In the genomic region with DNA sequence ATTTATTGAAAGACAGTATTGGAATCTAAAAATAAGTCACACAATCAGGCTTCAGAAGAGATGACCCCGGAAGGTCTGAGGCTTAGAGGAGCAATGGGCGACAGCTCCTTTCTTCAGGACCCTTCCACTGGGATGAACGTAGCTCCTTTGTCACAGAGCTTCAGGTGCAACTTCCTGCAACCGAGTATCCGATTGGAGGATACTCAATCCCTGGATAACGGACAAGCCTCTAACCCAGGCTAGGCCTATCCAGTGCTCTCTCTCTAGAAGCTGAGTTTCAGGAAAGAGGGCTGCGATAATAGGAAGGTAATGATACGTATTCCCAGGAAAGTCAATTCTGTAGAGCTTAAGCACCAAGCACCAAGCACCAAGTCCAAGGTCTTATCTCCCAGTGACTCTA, we compare ENCODE assay signal across 23 cellular contexts.
DNase-seq lines count a peak whose midpoint lies in the region; ATAC-seq and TF ChIP-seq lines count a peak whose summit lies in the region.
"Had no signal": no experiment of that assay in that cellular context is flagged by ENCODE, and none has a peak within 500 bp of the region (broad histone marks: within the 10 kb centered on the region; RNA-seq: fewer than 3 reads in every experiment).

No MANE protein-coding gene starts in this region.

- ATAC-seq in GM23338 (no peak), WTC11 (0 out of 2 replicates have a peak, but pooled peaks have one; percentile 62), GM21786 (IDR thresholded peaks at IDR 0.05; ENCODE audit: unreplicated experiment) (no peak)
- ATAC-seq: A549, GM12878 had no signal

- TF ChIP-seq EP300 in esophagus muscularis mucosa (IDR thresholded peaks at IDR 0.05) (no peak), transverse colon (IDR thresholded peaks at IDR 0.05; ENCODE audit: low read depth) (no peak)

- H4K20me1 ChIP-seq in GM23338 (replicated peaks; ENCODE audit: insufficient read depth) = no peaks in the 10 kb centered on the region
- H4K20me1 ChIP-seq: BLaER1 treated with 17β-estradiol and CSF1 and Interleukin-3, amounts not matched to agents 10 nM and 100 nM had no signal

- WGBS in esophagus muscularis mucosa = 90% methylated on average over 8 of the region's 8 CpGs
- 92% methylated on average over 4 to 8 of the region's 8 CpGs for WGBS in transverse colon (ENCODE audit: low coverage in 1 of 2), 2 donors

- H3K27ac Mint-ChIP-seq in GM23338 (no peak overlapping the region), WTC11 (no peak overlapping the region)
- H3K27ac Mint-ChIP-seq: CD14-positive monocyte; CD4-positive, alpha-beta T cell; CD8-positive, alpha-beta memory T cell had no signal

- no peak for TF ChIP-seq CTCF in GM23338 (conservative IDR thresholded peaks at IDR 0.05; ENCODE audit: low read depth in 2 of 2)
- TF ChIP-seq CTCF in WTC11 (IDR thresholded peaks at IDR 0.05) = no peak
- no peak for TF ChIP-seq CTCF in esophagus muscularis mucosa (IDR thresholded peaks at IDR 0.05)
- TF ChIP-seq CTCF in transverse colon (IDR thresholded peaks at IDR 0.05) = no peak
- no peak for TF ChIP-seq CTCF in dorsolateral prefrontal cortex (IDR thresholded peaks at IDR 0.05 in 54 of 56, conservative IDR thresholded peaks at IDR 0.05 in 2 of 56; ENCODE audit: low read depth in 1 of 56, partially characterized antibody in 56 of 56)

- in situ Hi-C loops in transverse colon (cut with MboI; ENCODE audit: low pct_ligation_motif_present in 1 of 4, low pct_unique_long_range_greater_than_20kb in 1 of 4, low sequenced_read_pairs in 3 of 4) = no loop called here

- H2AFZ ChIP-seq in GM23338 = peak overlapping the region; percentile 56; the same call in 1 of the 2 replicates

- DNase-seq in GM23338 (ENCODE audit: low spot score) = no peak
- no peak for DNase-seq in WTC11 (ENCODE audit: low spot score)
- peak; percentile 60 for DNase-seq in esophagus muscularis mucosa (ENCODE audit: extremely low spot score)
- DNase-seq in transverse colon = no peak
- no peak for DNase-seq in medulla oblongata (ENCODE audit: extremely low spot score)
- DNase-seq in dorsolateral prefrontal cortex = no peak
- DNase-seq: 8988T; ACHN; AML-193; BE2C; CD4-positive, alpha-beta T cell; CD8-positive, alpha-beta memory T cell; DMS 273 treated with DMSO at 0.1 percent for 48 hours; DMS79; EL; GDM1; H7; HCEC 1CT had no signal

- H3K36me3 Mint-ChIP-seq in GM23338 (ENCODE audit: low read depth) (peaks cover 18% of the 10 kb centered on the region; the same call in 2 of the 3 replicates), WTC11 (peaks cover 20% of the 10 kb centered on the region)
- H3K36me3 Mint-ChIP-seq: CD14-positive monocyte had no signal

- TF ChIP-seq POLR2A in esophagus muscularis mucosa (IDR thresholded peaks at IDR 0.05; ENCODE audit: low read depth) (no peak), transverse colon (IDR thresholded peaks at IDR 0.05) (no peak)

- H3K4me3 Mint-ChIP-seq in GM23338 (no peak overlapping the region), WTC11 (no peak overlapping the region)
- H3K4me3 Mint-ChIP-seq: CD14-positive monocyte; CD4-positive, alpha-beta T cell; CD8-positive, alpha-beta memory T cell had no signal

- H3K9me3 Mint-ChIP-seq in GM23338 (peaks cover 22% of the 10 kb centered on the region), WTC11 (peaks cover 22% of the 10 kb centered on the region)

- H3K27me3 ChIP-seq in GM23338 (ENCODE audit: insufficient read depth) = no peaks in the 10 kb centered on the region
- H3K27me3 ChIP-seq in esophagus muscularis mucosa = no peaks in the 10 kb centered on the region
- no peaks in the 10 kb centered on the region for H3K27me3 ChIP-seq in transverse colon
- no peaks in the 10 kb centered on the region for H3K27me3 ChIP-seq in dorsolateral prefrontal cortex
- H3K27me3 ChIP-seq: BE2C; BLaER1 treated with 17β-estradiol and CSF1 and Interleukin-3, amounts not matched to agents 10 nM and 100 nM had no signal

- no peaks in the 10 kb centered on the region for H3K79me2 ChIP-seq in GM23338 (replicated peaks; ENCODE audit: insufficient read depth)

- no peaks in the 10 kb centered on the region for H3K9me2 ChIP-seq in GM23338 (ENCODE audit: insufficient read depth)

- no peaks in the 10 kb centered on the region for H3F3A ChIP-seq in GM23338 (replicated peaks; ENCODE audit: low read depth)

- H3K27ac ChIP-seq in GM23338 (ENCODE audit: low read depth) (no peak overlapping the region), esophagus muscularis mucosa (replicated peaks in 1 of 4) (no peak overlapping the region), transverse colon (peak overlapping the region; percentile 23 to 69 (median 48)), dorsolateral prefrontal cortex (no peak overlapping the region)
- H3K27ac ChIP-seq: A549; BLaER1 treated with 17β-estradiol and CSF1 and Interleukin-3, amounts not matched to agents 10 nM and 100 nM had no signal

- CTCF ChIA-PET in WTC11 (lab: Charles Lee) = interaction anchor here (0.6 to 2.0 kb wide), 2 partner anchors 12 to 161 kb away, joined by 4 to 12 read pairs; no protein-coding TSS in a partner anchor

- H3K4me1 ChIP-seq in GM23338 (ENCODE audit: insufficient read depth) (no peaks in the 10 kb centered on the region), esophagus muscularis mucosa (no peaks in the 10 kb centered on the region), transverse colon (peaks cover 0 to 32% (median 8%) of the 10 kb centered on the region in 4 donors)
- H3K4me1 ChIP-seq: A549; BE2C; BLaER1 treated with 17β-estradiol and CSF1 and Interleukin-3, amounts not matched to agents 10 nM and 100 nM had no signal

- no peak overlapping the region for H3K4me2 ChIP-seq in GM23338
- H3K4me2 ChIP-seq: A549; BLaER1 treated with 17β-estradiol and CSF1 and Interleukin-3, amounts not matched to agents 10 nM and 100 nM had no signal

- no peak overlapping the region for H3K4me3 ChIP-seq in GM23338
- H3K4me3 ChIP-seq in esophagus muscularis mucosa = no peak overlapping the region
- H3K4me3 ChIP-seq in transverse colon = no peak overlapping the region
- H3K4me3 ChIP-seq in dorsolateral prefrontal cortex = no peak overlapping the region
- H3K4me3 ChIP-seq: A549; BLaER1 treated with 17β-estradiol and CSF1 and Interleukin-3, amounts not matched to agents 10 nM and 100 nM; GM12878 had no signal

- no peaks in the 10 kb centered on the region for H3K27me3 Mint-ChIP-seq in GM23338 (ENCODE audit: insufficient read depth, low read depth, poor library complexity)
- H3K27me3 Mint-ChIP-seq in WTC11 (ENCODE audit: low read depth) = no peaks in the 10 kb centered on the region
- H3K27me3 Mint-ChIP-seq: CD4-positive, alpha-beta T cell had no signal

- no peaks in the 10 kb centered on the region; the same call in 2 of the 3 replicates for H3K4me1 Mint-ChIP-seq in GM23338
- peaks cover 6% of the 10 kb centered on the region; the same call in 1 of the 2 replicates for H3K4me1 Mint-ChIP-seq in WTC11
- H3K4me1 Mint-ChIP-seq: CD14-positive monocyte; CD8-positive, alpha-beta memory T cell had no signal

- H3K36me3 ChIP-seq in GM23338 (ENCODE audit: insufficient read depth) (no peaks in the 10 kb centered on the region; the same call in 1 of the 2 replicates), esophagus muscularis mucosa (no peaks in the 10 kb centered on the region), transverse colon (no peaks in the 10 kb centered on the region)
- H3K36me3 ChIP-seq: BE2C; BLaER1 treated with 17β-estradiol and CSF1 and Interleukin-3, amounts not matched to agents 10 nM and 100 nM had no signal

- intact Hi-C loops in esophagus muscularis mucosa (cut with DNase I) (no loop called here), transverse colon (cut with DNase I; ENCODE audit: low total_unique reads) (no loop called here), dorsolateral prefrontal cortex (cut with DNase I) (no loop called here)

- POLR2A ChIA-PET in WTC11 (lab: Charles Lee) = no interaction called here

- H3K9me3 ChIP-seq in esophagus muscularis mucosa (peaks cover 0 to 12% (median 4%) of the 10 kb centered on the region in 4 donors), transverse colon (peaks cover 0 to 5% of the 10 kb centered on the region in 2 donors)
- H3K9me3 ChIP-seq: BE2C had no signal

TF ChIP-seq in GM23338, 12 proteins besides CTCF, POLR2A, EP300 and RAD21 (continues in another document):
- TF ChIP-seq CREB1 (CRISPR knock-in tag; IDR thresholded peaks at IDR 0.05; ENCODE audit: low read depth) (no peak), STAT1 (IDR thresholded peaks at IDR 0.05; ENCODE audit: unreplicated experiment) (no peak)

TF ChIP-seq in WTC11, 78 proteins besides CTCF, POLR2A, EP300 and RAD21 (continues in another document):
- TF ChIP-seq, protein P1, sequence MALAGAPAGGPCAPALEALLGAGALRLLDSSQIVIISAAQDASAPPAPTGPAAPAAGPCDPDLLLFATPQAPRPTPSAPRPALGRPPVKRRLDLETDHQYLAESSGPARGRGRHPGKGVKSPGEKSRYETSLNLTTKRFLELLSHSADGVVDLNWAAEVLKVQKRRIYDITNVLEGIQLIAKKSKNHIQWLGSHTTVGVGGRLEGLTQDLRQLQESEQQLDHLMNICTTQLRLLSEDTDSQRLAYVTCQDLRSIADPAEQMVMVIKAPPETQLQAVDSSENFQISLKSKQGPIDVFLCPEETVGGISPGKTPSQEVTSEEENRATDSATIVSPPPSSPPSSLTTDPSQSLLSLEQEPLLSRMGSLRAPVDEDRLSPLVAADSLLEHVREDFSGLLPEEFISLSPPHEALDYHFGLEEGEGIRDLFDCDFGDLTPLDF (CRISPR knock-in tag; IDR thresholded peaks at IDR 0.05) = no peak
- TF ChIP-seq GRHL2 (CRISPR knock-in tag; IDR thresholded peaks at IDR 0.05; ENCODE audit: insufficient replicate concordance, severe bottlenecking) = no peak
- TF ChIP-seq ZNF219 (CRISPR knock-in tag; IDR thresholded peaks at IDR 0.05; ENCODE audit: borderline replicate concordance) = no peak
- TF ChIP-seq FOXJ3 (CRISPR knock-in tag; IDR thresholded peaks at IDR 0.05; ENCODE audit: borderline replicate concordance) = no peak
- TF ChIP-seq, protein P2, sequence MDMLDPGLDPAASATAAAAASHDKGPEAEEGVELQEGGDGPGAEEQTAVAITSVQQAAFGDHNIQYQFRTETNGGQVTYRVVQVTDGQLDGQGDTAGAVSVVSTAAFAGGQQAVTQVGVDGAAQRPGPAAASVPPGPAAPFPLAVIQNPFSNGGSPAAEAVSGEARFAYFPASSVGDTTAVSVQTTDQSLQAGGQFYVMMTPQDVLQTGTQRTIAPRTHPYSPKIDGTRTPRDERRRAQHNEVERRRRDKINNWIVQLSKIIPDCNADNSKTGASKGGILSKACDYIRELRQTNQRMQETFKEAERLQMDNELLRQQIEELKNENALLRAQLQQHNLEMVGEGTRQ (CRISPR knock-in tag; IDR thresholded peaks at IDR 0.05) = no peak
- no peak for TF ChIP-seq TEAD1 (CRISPR knock-in tag; IDR thresholded peaks at IDR 0.05)
- TF ChIP-seq NR1H2 (CRISPR knock-in tag; IDR thresholded peaks at IDR 0.05) = no peak
- TF ChIP-seq ZNF232 (CRISPR knock-in tag; IDR thresholded peaks at IDR 0.05) = no peak
- TF ChIP-seq ZNF121 (CRISPR knock-in tag; IDR thresholded peaks at IDR 0.05) = no peak

Comparison
In these comparisons a context has a peak if more than half of its experiments do, and no peak if none do; other contexts are left out.
1. H3K27ac ChIP-seq: peak in transverse colon (4 of 4); none in GM23338 (single experiment), esophagus muscularis mucosa (0 of 4) and dorsolateral prefrontal cortex (0 of 59).